ENCODE assay signal across 9 cellular contexts in the genomic region with DNA sequence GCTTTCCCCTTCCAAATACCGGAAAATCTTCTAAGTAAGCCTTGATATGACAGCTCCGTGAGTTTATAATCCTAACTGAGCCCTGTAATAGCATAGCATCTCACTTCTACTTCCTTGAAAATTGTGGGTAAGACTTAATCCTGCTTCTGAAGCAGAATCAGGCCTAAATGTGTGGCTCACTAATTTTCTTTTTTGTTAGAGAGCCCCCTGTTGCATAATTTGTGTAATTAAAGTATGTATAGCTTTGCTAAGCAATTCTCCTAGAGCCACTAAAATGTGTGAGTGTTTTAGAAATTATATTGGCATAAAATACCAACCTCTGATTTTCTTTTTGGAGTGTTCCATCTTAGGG.
DNase-seq lines count a peak whose midpoint lies in the region; ATAC-seq and TF ChIP-seq lines count a peak whose summit lies in the region.
"Had no signal": no experiment of that assay in that cellular context is flagged by ENCODE, and none has a peak within 500 bp of the region (broad histone marks: within the 10 kb centered on the region; RNA-seq: fewer than 3 reads in every experiment).

No MANE protein-coding gene starts in this region.

- no TSS peak for BruUV-seq in OCI-LY7 (replicated peaks; lab: Mats Ljungman, UMichigan)

- no peak for ATAC-seq in stimulated activated naive B cell treated with anti-CD40 and anti-IgM and Interleukin-4, amounts not matched to agents 10 μg/mL and 1 μg/mL and 100 μg/mL, for 72 hours (replicated peaks)

- no peaks in the 10 kb centered on the region for H3K36me3 ChIP-seq in BE2C
- no peaks in the 10 kb centered on the region for H3K36me3 ChIP-seq in OCI-LY7 (ENCODE audit: insufficient read depth, low read length)
- no peaks in the 10 kb centered on the region for H3K36me3 ChIP-seq in esophagus squamous epithelium
- H3K36me3 ChIP-seq: SJSA1 had no signal

- WGBS in esophagus squamous epithelium, 2 donors, result 12 to 30% methylated on average over 2 of the region's 2 CpGs

- H3K27ac ChIP-seq in OCI-LY7 (ENCODE audit: low read depth, low read length, poor library complexity, severe bottlenecking) (no peak overlapping the region), esophagus squamous epithelium (no peak overlapping the region)
- H3K27ac ChIP-seq: SJSA1 had no signal

- no peaks in the 10 kb centered on the region for H3K27me3 ChIP-seq in BE2C
- no peaks in the 10 kb centered on the region for H3K27me3 ChIP-seq in esophagus squamous epithelium
- H3K27me3 ChIP-seq: SJSA1 had no signal

- H3K4me3 ChIP-seq in BE2C (ENCODE audit: low read depth, low read length), result no peak overlapping the region
- H3K4me3 ChIP-seq in OCI-LY7 (ENCODE audit: low read depth, low read length, poor library complexity, severe bottlenecking), result no peak overlapping the region
- H3K4me3 ChIP-seq in esophagus squamous epithelium, result no peak overlapping the region
- H3K4me3 ChIP-seq: SJSA1 had no signal

- H3K4me2 ChIP-seq in OCI-LY7 (ENCODE audit: low read length), result no peak overlapping the region

- peak; percentile 53 for TF ChIP-seq RAD21 in Ishikawa (IDR thresholded peaks at IDR 0.05; ENCODE audit: low read depth)

- POLR2A ChIA-PET in OCI-LY7 (lab: Charles Lee), result interaction anchor here (0.7 to 1.5 kb wide), 6 partner anchors 9 to 983 kb away, joined by 3 to 7 read pairs (median 3); no protein-coding TSS in a partner anchor

- H3K36me3 Mint-ChIP-seq in stimulated activated naive B cell treated with anti-CD40 and anti-IgM and Interleukin-4, amounts not matched to agents 10 μg/mL and 1 μg/mL and 100 μg/mL, for 72 hours, result no peaks in the 10 kb centered on the region

- peaks cover 1 to 6% of the 10 kb centered on the region in 2 donors for H3K27me3 Mint-ChIP-seq in stimulated activated naive B cell treated with anti-CD40 and anti-IgM and Interleukin-4, amounts not matched to agents 10 μg/mL and 1 μg/mL and 100 μg/mL, for 72 hours

- no peak for TF ChIP-seq POLR2A in esophagus squamous epithelium (IDR thresholded peaks at IDR 0.05)

- H3K4me3 Mint-ChIP-seq in stimulated activated naive B cell treated with anti-CD40 and anti-IgM and Interleukin-4, amounts not matched to agents 10 μg/mL and 1 μg/mL and 100 μg/mL, for 72 hours, result no peak overlapping the region

- DNase-seq in BE2C, result no peak
- DNase-seq in OCI-LY7 (ENCODE audit: low spot score), result peak; percentile 20
- DNase-seq in foreskin melanocyte, result peak; percentile 32
- no peak for DNase-seq in stimulated activated naive B cell treated with anti-CD40 and anti-IgM and Interleukin-4, amounts not matched to agents 10 μg/mL and 1 μg/mL and 100 μg/mL, for 72 hours
- no peak for DNase-seq in esophagus squamous epithelium (lab: John Stamatoyannopoulos, UW)
- DNase-seq in NCI-H510A (lab: John Stamatoyannopoulos, UW), result no peak
- DNase-seq in NCI-H345 (lab: John Stamatoyannopoulos, UW), result no peak

- H3K4me1 Mint-ChIP-seq in stimulated activated naive B cell treated with anti-CD40 and anti-IgM and Interleukin-4, amounts not matched to agents 10 μg/mL and 1 μg/mL and 100 μg/mL, for 72 hours, result no peaks in the 10 kb centered on the region

- no peak overlapping the region for H3K27ac Mint-ChIP-seq in stimulated activated naive B cell treated with anti-CD40 and anti-IgM and Interleukin-4, amounts not matched to agents 10 μg/mL and 1 μg/mL and 100 μg/mL, for 72 hours

- no peaks in the 10 kb centered on the region for H3K9me3 ChIP-seq in BE2C
- H3K9me3 ChIP-seq in OCI-LY7 (ENCODE audit: low read length), result no peaks in the 10 kb centered on the region
- H3K9me3 ChIP-seq in esophagus squamous epithelium, result no peaks in the 10 kb centered on the region
- H3K9me3 ChIP-seq: SJSA1 had no signal

- intact Hi-C loops in OCI-LY7 (cut with micrococcal nuclease; ENCODE audit: unreplicated experiment), result no loop called here
- intact Hi-C loops in esophagus squamous epithelium (cut with DNase I), result no loop called here

- TF ChIP-seq EP300 in Ishikawa (IDR thresholded peaks at IDR 0.05; ENCODE audit: borderline replicate concordance), result no peak

- no peaks in the 10 kb centered on the region for H3K9me2 ChIP-seq in OCI-LY7 (ENCODE audit: insufficient read depth, low read length)

- peaks cover 0 to 3% of the 10 kb centered on the region in 2 donors for H3K9me3 Mint-ChIP-seq in stimulated activated naive B cell treated with anti-CD40 and anti-IgM and Interleukin-4, amounts not matched to agents 10 μg/mL and 1 μg/mL and 100 μg/mL, for 72 hours

- no peaks in the 10 kb centered on the region for H3K4me1 ChIP-seq in BE2C
- no peaks in the 10 kb centered on the region for H3K4me1 ChIP-seq in OCI-LY7 (ENCODE audit: insufficient read depth, low read length, poor library complexity, severe bottlenecking)
- H3K4me1 ChIP-seq in esophagus squamous epithelium, result peaks cover 0 to 14% (median 0%) of the 10 kb centered on the region in 3 donors
- H3K4me1 ChIP-seq: SJSA1 had no signal

- H2AFZ ChIP-seq in OCI-LY7 (ENCODE audit: low read length), result no peak overlapping the region

- CTCF ChIA-PET in OCI-LY7 (lab: Charles Lee; ENCODE audit: unreplicated experiment), result no interaction called here

- no peaks in the 10 kb centered on the region for H4K20me1 ChIP-seq in OCI-LY7 (ENCODE audit: insufficient read depth, low read length)

- H3K79me2 ChIP-seq in OCI-LY7 (ENCODE audit: insufficient read depth, low read depth, low read length), result no peaks in the 10 kb centered on the region

- TF ChIP-seq CTCF in BE2C (IDR thresholded peaks at IDR 0.05; ENCODE audit: low read depth, low read length) (peak; percentile 50), OCI-LY7 (conservative IDR thresholded peaks at IDR 0.05; ENCODE audit: low read length) (peak; percentile 71), esophagus squamous epithelium (IDR thresholded peaks at IDR 0.05) (peak in 1 of 6 experiments; percentile 50)

TF ChIP-seq in Ishikawa, 13 proteins besides CTCF, POLR2A, EP300 and RAD21:
- no peak for TF ChIP-seq NFIC (IDR thresholded peaks at IDR 0.05)
- TF ChIP-seq ZBTB7A (IDR thresholded peaks at IDR 0.05; ENCODE audit: low read depth), result no peak
- TF ChIP-seq, protein P1, sequence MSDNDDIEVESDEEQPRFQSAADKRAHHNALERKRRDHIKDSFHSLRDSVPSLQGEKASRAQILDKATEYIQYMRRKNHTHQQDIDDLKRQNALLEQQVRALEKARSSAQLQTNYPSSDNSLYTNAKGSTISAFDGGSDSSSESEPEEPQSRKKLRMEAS (IDR thresholded peaks at IDR 0.05), result no peak
- no peak for TF ChIP-seq CREB1 (IDR thresholded peaks at IDR 0.05; ENCODE audit: low read depth)
- no peak for TF ChIP-seq YY1 (IDR thresholded peaks at IDR 0.05; ENCODE audit: low read depth)
- TF ChIP-seq TCF12 (IDR thresholded peaks at IDR 0.05; ENCODE audit: low read depth), result no peak
- no peak for TF ChIP-seq FOXM1 (IDR thresholded peaks at IDR 0.05; ENCODE audit: borderline replicate concordance, low read depth)
- no peak for TF ChIP-seq TEAD4 (IDR thresholded peaks at IDR 0.05)

Comparison
In these comparisons a context has a peak if more than half of its experiments do, and no peak if none do; other contexts are left out.
1. DNase-seq: peak in OCI-LY7 (single experiment) and foreskin melanocyte (single experiment); none in BE2C (single experiment), stimulated activated naive B cell treated with anti-CD40 and anti-IgM and Interleukin-4, amounts not matched to agents 10 μg/mL and 1 μg/mL and 100 μg/mL, for 72 hours (single experiment), esophagus squamous epithelium (single experiment), NCI-H510A (single experiment) and NCI-H345 (single experiment).